1 cellular context compared by ENCODE assay signal in the genomic region with DNA sequence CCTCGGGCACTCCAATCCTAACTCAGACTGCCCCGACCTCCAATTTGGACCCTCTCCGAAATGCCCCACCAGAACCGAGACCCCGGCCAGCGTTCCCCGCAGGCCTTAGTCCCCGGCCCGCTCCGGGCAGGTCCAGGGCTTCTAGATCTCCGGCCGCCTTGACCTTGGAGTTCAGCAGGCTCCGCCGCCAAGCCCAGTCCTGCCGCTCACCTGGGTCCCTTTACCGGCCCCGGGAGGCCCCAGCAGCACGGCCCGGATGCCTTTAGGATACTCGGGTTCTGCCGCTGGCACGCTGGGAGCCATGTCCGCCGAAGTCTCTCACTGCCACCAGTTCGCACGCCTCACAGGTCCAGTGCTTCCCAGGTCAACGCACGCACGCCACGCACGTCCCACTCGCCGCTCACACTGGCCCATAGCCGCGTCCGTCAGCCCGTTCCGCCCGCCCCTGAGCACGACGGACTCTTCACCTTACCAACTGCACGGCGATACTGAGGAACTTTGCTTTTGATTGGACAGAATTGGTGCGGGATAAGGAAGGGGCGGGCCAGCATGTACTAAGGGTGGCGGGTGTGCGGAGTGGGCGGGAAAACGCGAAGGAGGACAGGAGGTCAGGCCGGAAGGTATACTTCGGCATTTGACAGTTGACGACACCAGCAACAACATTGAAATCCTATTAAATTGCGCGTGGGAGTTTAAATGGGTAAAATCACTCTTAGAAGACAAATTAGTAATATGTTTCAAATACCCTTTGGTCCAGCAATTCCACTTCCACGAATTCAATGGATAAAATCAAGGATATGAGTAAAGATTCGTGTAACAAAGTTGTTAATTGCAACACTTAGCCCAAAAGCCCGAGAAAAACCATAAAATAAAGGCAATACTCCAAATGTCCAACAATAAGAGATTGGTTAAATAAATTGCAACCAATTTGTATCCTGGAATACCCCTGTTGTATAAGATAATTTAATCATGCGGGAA.
TF ChIP-seq lines count a peak whose summit lies in the region.

A gene (minus strand): TSS at position 358 of the 978 bp plus-strand sequence. CDS start 55 bp downstream, at position 303.

TF ChIP-seq in HEK293, 187 proteins besides CTCF, POLR2A, EP300 and RAD21 (continued from another document and continues in another):
- TF ChIP-seq, protein P1, sequence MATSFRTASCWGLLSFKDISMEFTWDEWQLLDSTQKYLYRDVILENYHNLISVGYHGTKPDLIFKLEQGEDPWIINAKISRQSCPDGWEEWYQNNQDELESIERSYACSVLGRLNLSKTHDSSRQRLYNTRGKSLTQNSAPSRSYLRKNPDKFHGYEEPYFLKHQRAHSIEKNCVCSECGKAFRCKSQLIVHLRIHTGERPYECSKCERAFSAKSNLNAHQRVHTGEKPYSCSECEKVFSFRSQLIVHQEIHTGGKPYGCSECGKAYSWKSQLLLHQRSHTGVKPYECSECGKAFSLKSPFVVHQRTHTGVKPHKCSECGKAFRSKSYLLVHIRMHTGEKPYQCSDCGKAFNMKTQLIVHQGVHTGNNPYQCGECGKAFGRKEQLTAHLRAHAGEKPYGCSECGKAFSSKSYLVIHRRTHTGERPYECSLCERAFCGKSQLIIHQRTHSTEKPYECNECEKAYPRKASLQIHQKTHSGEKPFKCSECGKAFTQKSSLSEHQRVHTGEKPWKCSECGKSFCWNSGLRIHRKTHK (tag by site-specific recombination; IDR thresholded peaks at IDR 0.05) = no peak
- TF ChIP-seq ZNF830 (tag by site-specific recombination; IDR thresholded peaks at IDR 0.05; ENCODE audit: low read depth) (no peak), HOXA7 (CRISPR knock-in tag; IDR thresholded peaks at IDR 0.05; ENCODE audit: borderline replicate concordance) (no peak), ZBTB21 (tag by site-specific recombination; IDR thresholded peaks at IDR 0.05) (peak; percentile 18; the same call in 1 of the 2 replicates), ZNF202 (tag by site-specific recombination; IDR thresholded peaks at IDR 0.05; ENCODE audit: borderline replicate concordance) (no peak), SCRT1 (tag by site-specific recombination; IDR thresholded peaks at IDR 0.05; ENCODE audit: borderline replicate concordance) (no peak), ZNF184 (tag by site-specific recombination; IDR thresholded peaks at IDR 0.05) (no peak), ZNF292 (tag by site-specific recombination; IDR thresholded peaks at IDR 0.05; ENCODE audit: borderline replicate concordance, low read depth) (no peak), ZNF19 (tag by site-specific recombination; IDR thresholded peaks at IDR 0.05; ENCODE audit: low read depth) (no peak), ZNF664 (tag by site-specific recombination; IDR thresholded peaks at IDR 0.05) (peak; percentile 62), SP3 (tag by site-specific recombination; IDR thresholded peaks at IDR 0.05) (peak; percentile 98), KLF8 (tag by site-specific recombination; IDR thresholded peaks at IDR 0.05) (peak; percentile 81), ZNF138 (tag by site-specific recombination; IDR thresholded peaks at IDR 0.05; ENCODE audit: borderline replicate concordance) (no peak), ZNF747 (tag by site-specific recombination; IDR thresholded peaks at IDR 0.05) (no peak), ZSCAN30 (tag by site-specific recombination; IDR thresholded peaks at IDR 0.05) (0 out of 2 replicates have a peak, but pooled peaks have one; percentile 33), ZNF391 (tag by site-specific recombination; IDR thresholded peaks at IDR 0.05; ENCODE audit: borderline replicate concordance, low read depth) (0 out of 2 replicates have a peak, but pooled peaks have one; percentile 25), ZBTB17 (tag by site-specific recombination; IDR thresholded peaks at IDR 0.05) (peak; percentile 73; the same call in 1 of the 2 replicates), ZNF610 (tag by site-specific recombination; IDR thresholded peaks at IDR 0.05; ENCODE audit: borderline replicate concordance) (no peak; the same call in 1 of the 2 replicates), GLI2 (tag by site-specific recombination; IDR thresholded peaks at IDR 0.05; ENCODE audit: borderline replicate concordance, low read depth) (no peak), ZNF501 (tag by site-specific recombination; IDR thresholded peaks at IDR 0.05) (no peak), ZNF354C (tag by site-specific recombination; IDR thresholded peaks at IDR 0.05; ENCODE audit: borderline replicate concordance, low read depth) (no peak), OSR2 (tag by site-specific recombination; IDR thresholded peaks at IDR 0.05) (no peak), GLIS2 (tag by site-specific recombination; IDR thresholded peaks at IDR 0.05) (peak; percentile 59; the same call in 1 of the 2 replicates), ZFP37 (tag by site-specific recombination; IDR thresholded peaks at IDR 0.05) (no peak), MEIS1 (CRISPR knock-in tag; IDR thresholded peaks at IDR 0.05; ENCODE audit: borderline replicate concordance) (no peak), ZNF10 (tag by site-specific recombination; IDR thresholded peaks at IDR 0.05) (no peak), ZNF791 (tag by site-specific recombination; IDR thresholded peaks at IDR 0.05) (no peak), ZNF544 (tag by site-specific recombination; IDR thresholded peaks at IDR 0.05) (no peak)
- TF ChIP-seq, protein P2, sequence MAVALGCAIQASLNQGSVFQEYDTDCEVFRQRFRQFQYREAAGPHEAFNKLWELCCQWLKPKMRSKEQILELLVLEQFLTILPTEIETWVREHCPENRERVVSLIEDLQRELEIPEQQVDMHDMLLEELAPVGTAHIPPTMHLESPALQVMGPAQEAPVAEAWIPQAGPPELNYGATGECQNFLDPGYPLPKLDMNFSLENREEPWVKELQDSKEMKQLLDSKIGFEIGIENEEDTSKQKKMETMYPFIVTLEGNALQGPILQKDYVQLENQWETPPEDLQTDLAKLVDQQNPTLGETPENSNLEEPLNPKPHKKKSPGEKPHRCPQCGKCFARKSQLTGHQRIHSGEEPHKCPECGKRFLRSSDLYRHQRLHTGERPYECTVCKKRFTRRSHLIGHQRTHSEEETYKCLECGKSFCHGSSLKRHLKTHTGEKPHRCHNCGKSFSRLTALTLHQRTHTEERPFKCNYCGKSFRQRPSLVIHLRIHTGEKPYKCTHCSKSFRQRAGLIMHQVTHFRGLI (tag by site-specific recombination; IDR thresholded peaks at IDR 0.05) = no peak
- TF ChIP-seq, protein P3, sequence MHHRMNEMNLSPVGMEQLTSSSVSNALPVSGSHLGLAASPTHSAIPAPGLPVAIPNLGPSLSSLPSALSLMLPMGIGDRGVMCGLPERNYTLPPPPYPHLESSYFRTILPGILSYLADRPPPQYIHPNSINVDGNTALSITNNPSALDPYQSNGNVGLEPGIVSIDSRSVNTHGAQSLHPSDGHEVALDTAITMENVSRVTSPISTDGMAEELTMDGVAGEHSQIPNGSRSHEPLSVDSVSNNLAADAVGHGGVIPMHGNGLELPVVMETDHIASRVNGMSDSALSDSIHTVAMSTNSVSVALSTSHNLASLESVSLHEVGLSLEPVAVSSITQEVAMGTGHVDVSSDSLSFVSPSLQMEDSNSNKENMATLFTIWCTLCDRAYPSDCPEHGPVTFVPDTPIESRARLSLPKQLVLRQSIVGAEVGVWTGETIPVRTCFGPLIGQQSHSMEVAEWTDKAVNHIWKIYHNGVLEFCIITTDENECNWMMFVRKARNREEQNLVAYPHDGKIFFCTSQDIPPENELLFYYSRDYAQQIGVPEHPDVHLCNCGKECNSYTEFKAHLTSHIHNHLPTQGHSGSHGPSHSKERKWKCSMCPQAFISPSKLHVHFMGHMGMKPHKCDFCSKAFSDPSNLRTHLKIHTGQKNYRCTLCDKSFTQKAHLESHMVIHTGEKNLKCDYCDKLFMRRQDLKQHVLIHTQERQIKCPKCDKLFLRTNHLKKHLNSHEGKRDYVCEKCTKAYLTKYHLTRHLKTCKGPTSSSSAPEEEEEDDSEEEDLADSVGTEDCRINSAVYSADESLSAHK (tag by site-specific recombination; IDR thresholded peaks at IDR 0.05) = no peak
- TF ChIP-seq, protein P4, sequence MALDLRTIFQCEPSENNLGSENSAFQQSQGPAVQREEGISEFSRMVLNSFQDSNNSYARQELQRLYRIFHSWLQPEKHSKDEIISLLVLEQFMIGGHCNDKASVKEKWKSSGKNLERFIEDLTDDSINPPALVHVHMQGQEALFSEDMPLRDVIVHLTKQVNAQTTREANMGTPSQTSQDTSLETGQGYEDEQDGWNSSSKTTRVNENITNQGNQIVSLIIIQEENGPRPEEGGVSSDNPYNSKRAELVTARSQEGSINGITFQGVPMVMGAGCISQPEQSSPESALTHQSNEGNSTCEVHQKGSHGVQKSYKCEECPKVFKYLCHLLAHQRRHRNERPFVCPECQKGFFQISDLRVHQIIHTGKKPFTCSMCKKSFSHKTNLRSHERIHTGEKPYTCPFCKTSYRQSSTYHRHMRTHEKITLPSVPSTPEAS (tag by site-specific recombination; IDR thresholded peaks at IDR 0.05) = no peak
- TF ChIP-seq, protein P5, sequence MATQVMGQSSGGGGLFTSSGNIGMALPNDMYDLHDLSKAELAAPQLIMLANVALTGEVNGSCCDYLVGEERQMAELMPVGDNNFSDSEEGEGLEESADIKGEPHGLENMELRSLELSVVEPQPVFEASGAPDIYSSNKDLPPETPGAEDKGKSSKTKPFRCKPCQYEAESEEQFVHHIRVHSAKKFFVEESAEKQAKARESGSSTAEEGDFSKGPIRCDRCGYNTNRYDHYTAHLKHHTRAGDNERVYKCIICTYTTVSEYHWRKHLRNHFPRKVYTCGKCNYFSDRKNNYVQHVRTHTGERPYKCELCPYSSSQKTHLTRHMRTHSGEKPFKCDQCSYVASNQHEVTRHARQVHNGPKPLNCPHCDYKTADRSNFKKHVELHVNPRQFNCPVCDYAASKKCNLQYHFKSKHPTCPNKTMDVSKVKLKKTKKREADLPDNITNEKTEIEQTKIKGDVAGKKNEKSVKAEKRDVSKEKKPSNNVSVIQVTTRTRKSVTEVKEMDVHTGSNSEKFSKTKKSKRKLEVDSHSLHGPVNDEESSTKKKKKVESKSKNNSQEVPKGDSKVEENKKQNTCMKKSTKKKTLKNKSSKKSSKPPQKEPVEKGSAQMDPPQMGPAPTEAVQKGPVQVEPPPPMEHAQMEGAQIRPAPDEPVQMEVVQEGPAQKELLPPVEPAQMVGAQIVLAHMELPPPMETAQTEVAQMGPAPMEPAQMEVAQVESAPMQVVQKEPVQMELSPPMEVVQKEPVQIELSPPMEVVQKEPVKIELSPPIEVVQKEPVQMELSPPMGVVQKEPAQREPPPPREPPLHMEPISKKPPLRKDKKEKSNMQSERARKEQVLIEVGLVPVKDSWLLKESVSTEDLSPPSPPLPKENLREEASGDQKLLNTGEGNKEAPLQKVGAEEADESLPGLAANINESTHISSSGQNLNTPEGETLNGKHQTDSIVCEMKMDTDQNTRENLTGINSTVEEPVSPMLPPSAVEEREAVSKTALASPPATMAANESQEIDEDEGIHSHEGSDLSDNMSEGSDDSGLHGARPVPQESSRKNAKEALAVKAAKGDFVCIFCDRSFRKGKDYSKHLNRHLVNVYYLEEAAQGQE (tag by site-specific recombination; IDR thresholded peaks at IDR 0.05) = no peak
- TF ChIP-seq, protein P6, sequence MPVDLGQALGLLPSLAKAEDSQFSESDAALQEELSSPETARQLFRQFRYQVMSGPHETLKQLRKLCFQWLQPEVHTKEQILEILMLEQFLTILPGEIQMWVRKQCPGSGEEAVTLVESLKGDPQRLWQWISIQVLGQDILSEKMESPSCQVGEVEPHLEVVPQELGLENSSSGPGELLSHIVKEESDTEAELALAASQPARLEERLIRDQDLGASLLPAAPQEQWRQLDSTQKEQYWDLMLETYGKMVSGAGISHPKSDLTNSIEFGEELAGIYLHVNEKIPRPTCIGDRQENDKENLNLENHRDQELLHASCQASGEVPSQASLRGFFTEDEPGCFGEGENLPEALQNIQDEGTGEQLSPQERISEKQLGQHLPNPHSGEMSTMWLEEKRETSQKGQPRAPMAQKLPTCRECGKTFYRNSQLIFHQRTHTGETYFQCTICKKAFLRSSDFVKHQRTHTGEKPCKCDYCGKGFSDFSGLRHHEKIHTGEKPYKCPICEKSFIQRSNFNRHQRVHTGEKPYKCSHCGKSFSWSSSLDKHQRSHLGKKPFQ (tag by site-specific recombination; IDR thresholded peaks at IDR 0.05) = no peak
- TF ChIP-seq, protein P7, sequence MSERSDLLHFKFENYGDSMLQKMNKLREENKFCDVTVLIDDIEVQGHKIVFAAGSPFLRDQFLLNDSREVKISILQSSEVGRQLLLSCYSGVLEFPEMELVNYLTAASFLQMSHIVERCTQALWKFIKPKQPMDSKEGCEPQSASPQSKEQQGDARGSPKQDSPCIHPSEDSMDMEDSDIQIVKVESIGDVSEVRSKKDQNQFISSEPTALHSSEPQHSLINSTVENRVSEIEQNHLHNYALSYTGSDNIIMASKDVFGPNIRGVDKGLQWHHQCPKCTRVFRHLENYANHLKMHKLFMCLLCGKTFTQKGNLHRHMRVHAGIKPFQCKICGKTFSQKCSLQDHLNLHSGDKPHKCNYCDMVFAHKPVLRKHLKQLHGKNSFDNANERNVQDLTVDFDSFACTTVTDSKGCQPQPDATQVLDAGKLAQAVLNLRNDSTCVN (tag by site-specific recombination; optimal IDR thresholded peaks at IDR 0.05) = peak; percentile 95
- TF ChIP-seq, protein P8, sequence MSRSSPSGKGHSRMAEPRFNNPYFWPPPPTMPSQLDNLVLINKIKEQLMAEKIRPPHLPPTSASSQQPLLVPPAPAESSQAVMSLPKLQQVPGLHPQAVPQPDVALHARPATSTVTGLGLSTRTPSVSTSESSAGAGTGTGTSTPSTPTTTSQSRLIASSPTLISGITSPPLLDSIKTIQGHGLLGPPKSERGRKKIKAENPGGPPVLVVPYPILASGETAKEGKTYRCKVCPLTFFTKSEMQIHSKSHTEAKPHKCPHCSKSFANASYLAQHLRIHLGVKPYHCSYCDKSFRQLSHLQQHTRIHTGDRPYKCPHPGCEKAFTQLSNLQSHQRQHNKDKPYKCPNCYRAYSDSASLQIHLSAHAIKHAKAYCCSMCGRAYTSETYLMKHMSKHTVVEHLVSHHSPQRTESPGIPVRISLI (tag by site-specific recombination; IDR thresholded peaks at IDR 0.05) = no peak
